ENCODE assay signal across 11 cellular contexts in the genomic region with DNA sequence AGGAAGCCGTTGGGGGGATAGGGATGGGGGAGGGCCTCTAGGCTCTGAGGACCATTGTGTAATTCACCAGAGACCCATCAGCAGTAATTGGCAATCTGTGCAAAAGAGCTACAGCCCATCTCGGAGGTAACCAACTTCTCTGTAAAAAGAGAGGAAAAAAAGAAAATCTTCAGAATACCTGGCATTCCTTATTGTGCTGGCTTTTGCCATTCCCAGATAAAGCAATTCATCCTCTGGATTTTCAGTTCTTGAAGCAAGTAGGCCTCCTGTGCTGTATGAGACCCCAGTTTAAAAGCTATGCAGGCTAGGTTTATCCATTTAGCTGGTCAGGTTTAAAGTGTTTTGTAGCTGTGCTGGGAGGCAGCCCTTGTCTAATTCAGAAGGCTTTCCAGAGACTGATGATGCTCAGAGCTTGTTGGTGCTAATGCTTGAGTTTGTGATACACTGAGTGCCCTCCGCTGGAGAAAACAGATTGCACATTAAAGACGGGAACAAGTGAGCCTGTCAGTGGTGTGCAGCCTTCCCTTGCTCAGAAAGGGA. TPM values are rescaled to one million over a fixed set of nuclear protein-coding genes. Genes with fewer than 3 reads are reported as not detected.
DNase-seq lines count a peak whose midpoint lies in the region; ATAC-seq, FAIRE-seq and TF ChIP-seq lines count a peak whose summit lies in the region.
"Had no signal": no experiment of that assay in that cellular context is flagged by ENCODE, and none has a peak within 500 bp of the region (broad histone marks: within the 10 kb centered on the region; RNA-seq: fewer than 3 reads in every experiment).

A gene (minus strand): TSS at position 446 of the 540 bp plus-strand sequence.

- H3K23me2 ChIP-seq in H1 (ENCODE audit: low read depth, low read length) = 0 out of 2 replicates have a peak, but pooled peaks cover 2% of the 10 kb centered on the region

- H3K9ac ChIP-seq in H1 (replicated peaks in 1 of 4; ENCODE audit: extremely low read depth in 1 of 4, low read depth in 3 of 4, low read length in 3 of 4) = peak within 1 kb of the TSS in 1 of 4 experiments; percentile 68; a peak in 3 of 7 replicates

- H2BK15ac ChIP-seq in H1 (ENCODE audit: low read length) = no peak within 1 kb of the TSS

- peak within 1 kb of the TSS; percentile 62 for H2BK120ac ChIP-seq in H1 (replicated peaks; ENCODE audit: low read depth, low read length)

- no peaks in the 10 kb centered on the region; the same call in 2 of the 3 replicates for H3K9me3 Mint-ChIP-seq in GM23338
- peaks cover 14% of the 10 kb centered on the region for H3K9me3 Mint-ChIP-seq in natural killer cell treated with Interleukin-12 subunit alpha and Interleukin-12 subunit beta and Interleukin-15 and Interleukin-18, amount 100 ng/mL, for 72 hours

- H3K79me1 ChIP-seq in H1 (ENCODE audit: low read depth, low read length) = no peaks in the 10 kb centered on the region

- 0 out of 2 replicates have a peak, but pooled peaks cover 3% of the 10 kb centered on the region for H3F3A ChIP-seq in GM23338 (replicated peaks; ENCODE audit: low read depth)

- CTCF ChIA-PET in H1 (lab: Charles Lee; ENCODE audit: partially characterized antibody) = interaction anchor here (0.6 to 1.0 kb wide), 5 partner anchors 62 to 1470 kb away, joined by 3 to 4 read pairs (median 3); no protein-coding TSS in a partner anchor

- peak in 1 of 2 experiments; percentile 55; a peak in 2 of 4 replicates for TF ChIP-seq CTCF in GM23338 (conservative IDR thresholded peaks at IDR 0.05; ENCODE audit: low read depth in 2 of 2)
- peak in 2 of 3 experiments; percentile 14 to 17; a peak in 3 of 4 replicates for TF ChIP-seq CTCF in H1 (IDR thresholded peaks at IDR 0.05; ENCODE audit: control extremely low read depth in 1 of 3, insufficient read depth in 1 of 3, low read depth in 1 of 3, low read length in 3 of 3)

- peak within 1 kb of the TSS; percentile 83 for H3K18ac ChIP-seq in H1 (ENCODE audit: extremely low read depth, low read length)

- no peak within 1 kb of the TSS for H3K23ac ChIP-seq in H1 (ENCODE audit: insufficient read length)

- no peaks in the 10 kb centered on the region for H3K9me2 ChIP-seq in GM23338 (ENCODE audit: insufficient read depth)

- H3K27ac Mint-ChIP-seq in GM23338 = peak within 1 kb of the TSS; percentile 95
- no peak within 1 kb of the TSS for H3K27ac Mint-ChIP-seq in natural killer cell treated with Interleukin-12 subunit alpha and Interleukin-12 subunit beta and Interleukin-15 and Interleukin-18, amount 100 ng/mL, for 72 hours
- H3K27ac Mint-ChIP-seq: activated CD8-positive, alpha-beta T cell treated with anti-CD3 and anti-CD28 coated beads, Interleukin-2, amount 10 ng/mL, durations not matched to agents 7 days and 5 days had no signal

- H2AFZ ChIP-seq in GM23338 (no peak within 1 kb of the TSS), H1 (ENCODE audit: low read length) (no peak within 1 kb of the TSS)

- H4K91ac ChIP-seq in H1 (replicated peaks; ENCODE audit: insufficient read length, low read length) = peak within 1 kb of the TSS; percentile 99

- no peaks in the 10 kb centered on the region for H3K27me3 ChIP-seq in GM23338 (ENCODE audit: insufficient read depth)
- H3K27me3 ChIP-seq in H1 (replicated peaks in 1 of 4; ENCODE audit: control insufficient read depth in 3 of 4, extremely low read depth in 1 of 4, insufficient read depth in 3 of 4, low read length in 3 of 4) = no peaks in the 10 kb centered on the region

- peaks cover 46% of the 10 kb centered on the region for H3K36me3 Mint-ChIP-seq in GM23338 (ENCODE audit: low read depth)
- peaks cover 5% of the 10 kb centered on the region for H3K36me3 Mint-ChIP-seq in natural killer cell treated with Interleukin-12 subunit alpha and Interleukin-12 subunit beta and Interleukin-15 and Interleukin-18, amount 100 ng/mL, for 72 hours

- H4K20me1 ChIP-seq in GM23338 (replicated peaks; ENCODE audit: insufficient read depth) (no peaks in the 10 kb centered on the region), H1 (replicated peaks in 1 of 2; ENCODE audit: control insufficient read depth in 1 of 2, insufficient read depth in 2 of 2, low read length in 2 of 2) (no peaks in the 10 kb centered on the region)

- no peaks in the 10 kb centered on the region for H3K27me3 Mint-ChIP-seq in GM23338 (ENCODE audit: insufficient read depth, low read depth, poor library complexity)
- H3K27me3 Mint-ChIP-seq in natural killer cell treated with Interleukin-12 subunit alpha and Interleukin-12 subunit beta and Interleukin-15 and Interleukin-18, amount 100 ng/mL, for 72 hours = no peaks in the 10 kb centered on the region

- no peak for TF ChIP-seq EP300 in H1 (IDR thresholded peaks at IDR 0.05; ENCODE audit: borderline replicate concordance in 1 of 2, low read depth in 2 of 2, low read length in 2 of 2)

- H3K79me2 ChIP-seq in GM23338 (replicated peaks; ENCODE audit: insufficient read depth) (peaks cover 20% of the 10 kb centered on the region), H1 (ENCODE audit: control insufficient read depth in 1 of 2, insufficient read depth in 2 of 2, low read length in 2 of 2) (peaks cover 0 to 29% of the 10 kb centered on the region in 2 experiments; a peak in 2 of 4 replicates)

- H3K4ac ChIP-seq in H1 (replicated peaks; ENCODE audit: insufficient read length, low read depth, low read length) = peak within 1 kb of the TSS; percentile 46

- TF ChIP-seq RAD21 in H1 (IDR thresholded peaks at IDR 0.05 in 1 of 2, conservative IDR thresholded peaks at IDR 0.05 in 1 of 2; ENCODE audit: low read depth in 2 of 2, low read length in 2 of 2) = peak; percentile 45 to 58

- H3K4me3 Mint-ChIP-seq in GM23338 = peak within 1 kb of the TSS; percentile 75
- H3K4me3 Mint-ChIP-seq in natural killer cell treated with Interleukin-12 subunit alpha and Interleukin-12 subunit beta and Interleukin-15 and Interleukin-18, amount 100 ng/mL, for 72 hours = no peak within 1 kb of the TSS
- H3K4me3 Mint-ChIP-seq: activated CD8-positive, alpha-beta T cell treated with anti-CD3 and anti-CD28 coated beads, Interleukin-2, amount 10 ng/mL, durations not matched to agents 7 days and 5 days had no signal

- H3K36me3 ChIP-seq in GM23338 (ENCODE audit: insufficient read depth) (no peaks in the 10 kb centered on the region), H1 (ENCODE audit: control insufficient read depth in 2 of 4, insufficient read depth in 4 of 4, low read length in 3 of 4) (peaks cover 0 to 7% (median 3%) of the 10 kb centered on the region in 4 experiments; a peak in 4 of 8 replicates)

- peak in 1 of 2 experiments; percentile 42; a peak in 1 of 3 replicates for TF ChIP-seq POLR2A in H1 (IDR thresholded peaks at IDR 0.05; ENCODE audit: control extremely low read depth in 1 of 2, low read depth in 2 of 2, low read length in 2 of 2)

- H3K9me3 ChIP-seq in H1 (ENCODE audit: insufficient read depth in 2 of 2, low read depth in 1 of 2, low read length in 1 of 2) = no peaks in the 10 kb centered on the region

- DNase-seq in GM23338 (ENCODE audit: low spot score) = peak; percentile 77
- peak; percentile 24 for DNase-seq in NCI-H510A treated with DMSO at 0.1 percent for 48 hours (lab: John Stamatoyannopoulos, UW)
- DNase-seq in H1 (ENCODE audit: low read depth in 1 of 2, low spot score in 2 of 2) = peak in 1 of 2 experiments; percentile 50
- peak; percentile 51 for DNase-seq in middle frontal gyrus (ENCODE audit: extremely low spot score, low spot score)
- DNase-seq in natural killer cell treated with Interleukin-12 subunit alpha and Interleukin-12 subunit beta and Interleukin-15 and Interleukin-18, amount 100 ng/mL, for 72 hours (ENCODE audit: low spot score) = no peak
- no peak for DNase-seq in activated naive CD4-positive, alpha-beta T cell (lab: John Stamatoyannopoulos, UW)
- DNase-seq: activated CD8-positive, alpha-beta T cell treated with anti-CD3 and anti-CD28 coated beads, Interleukin-2, amount 10 ng/mL, durations not matched to agents 7 days and 5 days had no signal

- H3K4me2 ChIP-seq in GM23338 (peak within 1 kb of the TSS; percentile 80), H1 (ENCODE audit: insufficient read depth in 1 of 2, low read depth in 2 of 2, low read length in 2 of 2) (peak within 1 kb of the TSS; percentile 72 to 86)

- no peak within 1 kb of the TSS for H3K14ac ChIP-seq in H1 (ENCODE audit: insufficient read length)

- H4K8ac ChIP-seq in H1 (ENCODE audit: extremely low read depth, insufficient read depth, low read length) = no peak within 1 kb of the TSS

- peaks cover 67% of the 10 kb centered on the region for H3K4me1 Mint-ChIP-seq in GM23338
- H3K4me1 Mint-ChIP-seq in natural killer cell treated with Interleukin-12 subunit alpha and Interleukin-12 subunit beta and Interleukin-15 and Interleukin-18, amount 100 ng/mL, for 72 hours (ENCODE audit: low read depth in 2 of 2) = no peaks in the 10 kb centered on the region

- H3K4me1 ChIP-seq in GM23338 (ENCODE audit: insufficient read depth) (peaks cover 43% of the 10 kb centered on the region), H1 (replicated peaks in 1 of 4; ENCODE audit: control insufficient read depth in 3 of 4, insufficient read depth in 4 of 4, low read length in 3 of 4) (peaks cover 0 to 19% (median 14%) of the 10 kb centered on the region in 4 experiments; a peak in 6 of 7 replicates)

- H3K27ac ChIP-seq in GM23338 (ENCODE audit: low read depth) (peak within 1 kb of the TSS; percentile 99), H1 (ENCODE audit: low read depth, low read length) (peak within 1 kb of the TSS; percentile 78)

- FAIRE-seq in H1 (lab: Jason Lieb, UNC) = peak; percentile 83
- FAIRE-seq: endometrium had no signal

- POLR2A ChIA-PET in H1 (lab: Charles Lee; ENCODE audit: partially characterized antibody) = interaction anchor here (0.6 to 2.0 kb wide), 10 partner anchors 9 to 1865 kb away, joined by 3 to 6 read pairs (median 4); no protein-coding TSS in a partner anchor

- ATAC-seq in GM23338 = peak; percentile 63
- no peak for ATAC-seq in HG03139 (IDR thresholded peaks at IDR 0.05; ENCODE audit: unreplicated experiment)
- no peak for ATAC-seq in natural killer cell treated with Interleukin-12 subunit alpha and Interleukin-12 subunit beta and Interleukin-15 and Interleukin-18, amount 100 ng/mL, for 72 hours
- no peak for ATAC-seq in HG02798 (IDR thresholded peaks at IDR 0.05; ENCODE audit: poor library complexity, unreplicated experiment)
- ATAC-seq: activated CD8-positive, alpha-beta T cell treated with anti-CD3 and anti-CD28 coated beads, Interleukin-2, amount 10 ng/mL, durations not matched to agents 7 days and 5 days had no signal

- peak within 1 kb of the TSS; percentile 100 for H4K5ac ChIP-seq in H1 (ENCODE audit: insufficient read length, low read depth, low read length)

- peak within 1 kb of the TSS; percentile 63 for H3K56ac ChIP-seq in H1 (replicated peaks; ENCODE audit: insufficient read length, low read depth, low read length)

- peak within 1 kb of the TSS; percentile 95 for H2BK5ac ChIP-seq in H1 (ENCODE audit: low read depth, low read length)

- no peak within 1 kb of the TSS for H2AK5ac ChIP-seq in H1 (ENCODE audit: low read depth, low read length)

- peak within 1 kb of the TSS; percentile 62 for H2BK12ac ChIP-seq in H1 (ENCODE audit: low read depth, low read length)

- WGBS in H1 (ENCODE audit: extremely low coverage in 1 of 2, insufficient coverage in 1 of 2, insufficient read length in 1 of 2, insufficient replicate concordance in 2 of 2, low coverage in 1 of 2, low lambda C conversion rate in 2 of 2, missing lambda C conversion rate in 1 of 2), 2 experiments = 3% methylated on average over 4 of the region's 4 CpGs; no CpG with 5 or more reads in 1 of the 2 experiments

- peak within 1 kb of the TSS; percentile 51 for H3K4me3 ChIP-seq in GM23338
- H3K4me3 ChIP-seq in H1 (ENCODE audit: extremely low read depth in 1 of 4, insufficient read depth in 2 of 4, low read depth in 3 of 4, low read length in 4 of 4) = peak within 1 kb of the TSS; percentile 21 to 56 (median 32); a peak in 6 of 8 replicates

- H2BK20ac ChIP-seq in H1 (ENCODE audit: low read length) = peak within 1 kb of the TSS; percentile 88; the same call in 1 of the 2 replicates

RNA-seq across cellular contexts. Expression of the gene that starts here (rescaled TPM):
- 14.8 and 15.4 TPM in 2 replicates for total RNA-seq in GM23338 (2014; rRNA removed; shearing (Covaris generic))
- 4.2 and 4.5 TPM in 2 replicates for polyA plus RNA-seq in GM23338 (2016; fragmentation: Nextera tagmentation; extraction: Ambion mirVana)
- total RNA-seq in H1 (2021; fragmentation: NEBNext Ultra II Directional; extraction: Animal tissue kit (Norgen Biotek cat#: 25700)) = 8.1 and 9.5 TPM in 2 replicates
- 2.7 and 3.6 TPM in 2 replicates for polyA plus RNA-seq in H1 (2011; rRNA removed)
- polyA plus RNA-seq in H1 (2011; cell fraction: cytosol; rRNA removed) = 3.0 TPM
- polyA plus RNA-seq in H1 (2011; cell fraction: nucleus; rRNA removed) = 10.1 TPM
- polyA plus RNA-seq in H1 (2012, experiment 1 of 2) = 3.5 to 5.2 TPM (median 4.1 TPM) in 4 replicates
- polyA plus RNA-seq in H1 (2012, experiment 2 of 2) = 0.47 TPM
- 9.4 TPM for polyA plus RNA-seq in H1 (2013, experiment 1 of 2)
- 9.8 TPM for polyA plus RNA-seq in H1 (2013, experiment 2 of 2)
- polyA minus RNA-seq in H1 (2011; rRNA and poly(A)+ RNA removed) = 32.1 and 34.8 TPM in 2 replicates
- 7.9 TPM for polyA minus RNA-seq in H1 (2011; cell fraction: cytosol; rRNA and poly(A)+ RNA removed)
- polyA minus RNA-seq in H1 (2011; cell fraction: nucleus; rRNA and poly(A)+ RNA removed) = 131 TPM
- not detected for total RNA-seq in natural killer cell treated with Interleukin-12 subunit alpha and Interleukin-12 subunit beta and Interleukin-15 and Interleukin-18, amount 100 ng/mL, for 72 hours
- total RNA-seq: activated CD8-positive, alpha-beta T cell treated with anti-CD3 and anti-CD28 coated beads, Interleukin-2, amount 10 ng/mL, durations not matched to agents 7 days and 5 days; pulmonary artery endothelial cell had no signal

Comparison
In these comparisons a context has a peak if more than half of its experiments do, and no peak if none do; other contexts are left out.
1. DNase-seq: peak in GM23338 (single experiment), NCI-H510A treated with DMSO at 0.1 percent for 48 hours (single experiment) and middle frontal gyrus (single experiment); none in natural killer cell treated with Interleukin-12 subunit alpha and Interleukin-12 subunit beta and Interleukin-15 and Interleukin-18, amount 100 ng/mL, for 72 hours (single experiment) and activated naive CD4-positive, alpha-beta T cell (0 of 4).